In genomic region chr7:1329966-1330915, GRCh38 we compare ENCODE assay signal across 1 cellular context.
TF ChIP-seq lines count a peak whose summit lies in the region.

No MANE protein-coding gene starts in this region.

TF ChIP-seq in SK-N-SH treated with all-trans-retinoic acid at 6 μM for 48 hours, 23 proteins besides CTCF, POLR2A, EP300 and RAD21 (continued from another document):
- TF ChIP-seq CSRNP3 (CRISPR knock-in tag; IDR thresholded peaks at IDR 0.05): no peak
- no peak for TF ChIP-seq BACH2 (CRISPR knock-in tag; IDR thresholded peaks at IDR 0.05; ENCODE audit: borderline replicate concordance)
- TF ChIP-seq ARNTL (CRISPR knock-in tag; IDR thresholded peaks at IDR 0.05; ENCODE audit: borderline replicate concordance, low read depth): no peak
- TF ChIP-seq PPARA (CRISPR knock-in tag; IDR thresholded peaks at IDR 0.05; ENCODE audit: borderline replicate concordance): no peak
- no peak for TF ChIP-seq TCF4 (CRISPR knock-in tag; IDR thresholded peaks at IDR 0.05; ENCODE audit: borderline replicate concordance)
- TF ChIP-seq TSHZ2 (CRISPR knock-in tag; IDR thresholded peaks at IDR 0.05): no peak
- no peak for TF ChIP-seq ZFP3 (CRISPR knock-in tag; IDR thresholded peaks at IDR 0.05)
- no peak for TF ChIP-seq ZNF8 (CRISPR knock-in tag; IDR thresholded peaks at IDR 0.05)
- no peak for TF ChIP-seq SNAI2 (CRISPR knock-in tag; IDR thresholded peaks at IDR 0.05)
